In the genomic region with DNA sequence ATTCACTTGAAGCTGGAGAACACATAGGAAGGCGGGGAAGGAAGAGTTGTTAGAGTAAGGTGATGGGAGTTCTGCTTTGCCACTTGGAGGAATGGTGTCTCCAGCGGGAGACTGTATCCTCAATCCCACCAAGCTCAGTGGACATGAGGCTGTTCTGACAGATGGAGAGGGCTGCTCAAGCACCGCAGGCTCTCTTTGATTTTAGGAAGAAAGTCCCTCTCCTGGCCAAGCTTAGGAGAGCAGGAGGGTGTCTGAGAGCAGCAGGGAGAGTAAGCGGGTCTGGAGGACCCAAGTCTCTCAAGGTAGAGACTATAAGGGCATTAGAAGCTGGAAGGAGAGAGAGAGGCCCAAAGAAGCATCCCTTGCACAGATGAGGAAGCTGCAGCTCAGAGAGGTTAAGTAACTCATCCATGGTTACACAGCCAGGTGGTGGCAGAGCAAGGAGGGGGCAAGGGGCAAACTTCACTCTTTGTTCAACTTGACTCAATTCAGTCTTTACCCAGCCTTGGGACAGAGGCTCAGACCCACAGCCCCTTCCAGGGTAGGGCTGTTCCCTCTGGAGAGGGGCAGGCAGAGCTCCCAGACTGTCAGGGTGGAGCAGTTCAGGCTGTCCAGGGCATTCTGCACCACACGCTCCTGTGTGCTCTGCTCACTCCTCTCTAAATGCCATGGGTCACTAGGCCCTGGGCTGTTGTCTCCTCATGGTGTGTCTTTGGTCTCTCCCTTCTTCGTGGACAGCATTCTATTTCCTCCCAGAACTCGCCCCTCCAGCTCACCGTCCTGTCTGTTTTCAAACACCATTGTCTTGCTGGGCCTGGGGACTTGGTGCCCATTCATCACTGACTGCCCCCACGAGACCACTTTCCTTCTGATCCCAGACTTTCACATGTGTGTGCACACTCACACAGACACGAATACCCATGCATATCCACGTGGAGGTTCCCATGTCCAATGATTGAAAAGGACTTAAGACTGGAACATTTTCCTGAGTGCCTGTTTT, we compare ENCODE assay signal across 2 cellular contexts.
A peak's percentile ranks its signal among the peaks of the same experiment; 100 is the strongest.
TF ChIP-seq lines count a peak whose summit lies in the region.

No MANE protein-coding gene starts in this region.

TF ChIP-seq in GM23338, 12 proteins besides CTCF, POLR2A, EP300 and RAD21:
- TF ChIP-seq CREB1 (CRISPR knock-in tag; IDR thresholded peaks at IDR 0.05; ENCODE audit: low read depth) (no peak), EZH2phosphoT487 (IDR thresholded peaks at IDR 0.05; ENCODE audit: unreplicated experiment) (no peak), ZNF114 (CRISPR knock-in tag; IDR thresholded peaks at IDR 0.05) (no peak), NANOG (IDR thresholded peaks at IDR 0.05; ENCODE audit: borderline replicate concordance) (no peak), POLR2AphosphoS5 (IDR thresholded peaks at IDR 0.05; ENCODE audit: low read depth) (no peak)
- TF ChIP-seq, protein P1, sequence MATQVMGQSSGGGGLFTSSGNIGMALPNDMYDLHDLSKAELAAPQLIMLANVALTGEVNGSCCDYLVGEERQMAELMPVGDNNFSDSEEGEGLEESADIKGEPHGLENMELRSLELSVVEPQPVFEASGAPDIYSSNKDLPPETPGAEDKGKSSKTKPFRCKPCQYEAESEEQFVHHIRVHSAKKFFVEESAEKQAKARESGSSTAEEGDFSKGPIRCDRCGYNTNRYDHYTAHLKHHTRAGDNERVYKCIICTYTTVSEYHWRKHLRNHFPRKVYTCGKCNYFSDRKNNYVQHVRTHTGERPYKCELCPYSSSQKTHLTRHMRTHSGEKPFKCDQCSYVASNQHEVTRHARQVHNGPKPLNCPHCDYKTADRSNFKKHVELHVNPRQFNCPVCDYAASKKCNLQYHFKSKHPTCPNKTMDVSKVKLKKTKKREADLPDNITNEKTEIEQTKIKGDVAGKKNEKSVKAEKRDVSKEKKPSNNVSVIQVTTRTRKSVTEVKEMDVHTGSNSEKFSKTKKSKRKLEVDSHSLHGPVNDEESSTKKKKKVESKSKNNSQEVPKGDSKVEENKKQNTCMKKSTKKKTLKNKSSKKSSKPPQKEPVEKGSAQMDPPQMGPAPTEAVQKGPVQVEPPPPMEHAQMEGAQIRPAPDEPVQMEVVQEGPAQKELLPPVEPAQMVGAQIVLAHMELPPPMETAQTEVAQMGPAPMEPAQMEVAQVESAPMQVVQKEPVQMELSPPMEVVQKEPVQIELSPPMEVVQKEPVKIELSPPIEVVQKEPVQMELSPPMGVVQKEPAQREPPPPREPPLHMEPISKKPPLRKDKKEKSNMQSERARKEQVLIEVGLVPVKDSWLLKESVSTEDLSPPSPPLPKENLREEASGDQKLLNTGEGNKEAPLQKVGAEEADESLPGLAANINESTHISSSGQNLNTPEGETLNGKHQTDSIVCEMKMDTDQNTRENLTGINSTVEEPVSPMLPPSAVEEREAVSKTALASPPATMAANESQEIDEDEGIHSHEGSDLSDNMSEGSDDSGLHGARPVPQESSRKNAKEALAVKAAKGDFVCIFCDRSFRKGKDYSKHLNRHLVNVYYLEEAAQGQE (IDR thresholded peaks at IDR 0.05; ENCODE audit: unreplicated experiment), result no peak

TF ChIP-seq in HepG2, 621 proteins besides CTCF, POLR2A, EP300 and RAD21:
- TF ChIP-seq ZNF768 (CRISPR knock-in tag; IDR thresholded peaks at IDR 0.05), result 0 out of 2 replicates have a peak, but pooled peaks have one; percentile 28
- no peak for TF ChIP-seq XBP1 (CRISPR knock-in tag; IDR thresholded peaks at IDR 0.05)
- no peak for TF ChIP-seq ZNF891 (CRISPR knock-in tag; IDR thresholded peaks at IDR 0.05)
- no peak for TF ChIP-seq PTBP1 (IDR thresholded peaks at IDR 0.05; ENCODE audit: low read depth, low read length, poor library complexity, severe bottlenecking)
TF ChIP-seq in HepG2: peak in this region for 1.
